8 cellular contexts compared by ENCODE assay signal in the genomic region with DNA sequence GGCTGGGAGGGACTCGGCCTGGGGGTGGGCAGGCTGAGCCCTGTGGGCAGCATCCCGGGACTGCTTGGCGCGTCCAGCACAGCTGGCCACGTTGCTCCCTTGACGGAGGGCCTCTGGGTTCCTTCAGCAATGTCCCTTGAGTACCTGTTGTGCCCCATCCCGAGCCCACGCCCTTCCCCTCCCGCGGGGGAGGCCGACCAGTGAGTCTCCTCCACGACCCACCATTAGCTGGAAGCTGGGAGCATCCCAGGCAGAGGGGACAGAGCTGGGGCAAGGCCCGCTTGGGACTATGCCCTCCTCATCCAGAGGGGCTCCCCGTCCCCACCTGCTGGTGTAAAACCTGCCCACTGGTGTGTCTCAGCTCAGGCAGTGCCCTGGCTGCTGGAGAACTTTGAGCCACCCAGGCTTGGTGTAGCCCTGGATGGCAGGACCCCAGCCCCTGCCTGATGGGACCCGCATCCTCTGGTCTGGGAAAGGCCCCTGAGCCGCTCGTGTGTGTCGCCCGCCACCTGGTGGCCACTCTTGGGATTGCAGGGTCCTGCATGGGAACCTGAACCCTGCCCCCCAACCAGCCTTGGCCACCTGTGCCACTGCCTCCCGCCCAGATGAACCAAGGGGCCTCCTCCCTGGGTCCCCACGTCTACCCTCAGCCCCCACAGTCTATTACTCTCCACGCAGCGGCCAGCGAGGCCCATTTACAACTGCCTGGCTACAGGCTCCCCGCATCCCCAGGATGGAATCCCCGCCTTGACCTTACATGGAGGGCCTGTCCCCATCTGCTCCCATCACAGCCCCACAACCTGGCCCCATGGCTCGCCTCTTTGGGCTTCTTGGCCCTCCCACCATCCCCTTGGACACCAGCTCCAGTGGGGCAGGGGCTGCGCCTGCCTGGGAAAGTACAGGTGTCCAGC. TPM values are rescaled to one million over a fixed set of nuclear protein-coding genes. Genes with fewer than 3 reads are reported as not detected.
DNase-seq lines count a peak whose midpoint lies in the region; ATAC-seq, FAIRE-seq and TF ChIP-seq lines count a peak whose summit lies in the region.

No MANE protein-coding gene starts in this region.

- H3K9me3 ChIP-seq in HAP-1 = no peaks in the 10 kb centered on the region
- H3K9me3 ChIP-seq in thoracic aorta = no peaks in the 10 kb centered on the region

- peak; percentile 95 for TF ChIP-seq CTCF in fibroblast of the aortic adventitia (IDR thresholded peaks at IDR 0.05; ENCODE audit: insufficient read depth, low read length)
- TF ChIP-seq CTCF in thoracic aorta (IDR thresholded peaks at IDR 0.05) = peak; percentile 98

- no peaks in the 10 kb centered on the region for H3K36me3 Mint-ChIP-seq in activated T-helper 17 cell treated with anti-CD3 and anti-CD28 coated beads, Interleukin-2, amount 50 U/mL, for 72 hours (ENCODE audit: low read depth)

- no peaks in the 10 kb centered on the region for H3K9me3 Mint-ChIP-seq in activated T-helper 17 cell treated with anti-CD3 and anti-CD28 coated beads, Interleukin-2, amount 50 U/mL, for 72 hours

- H3K27me3 ChIP-seq in HAP-1 (ENCODE audit: low read depth) (no peaks in the 10 kb centered on the region), thoracic aorta (replicated peaks; ENCODE audit: insufficient read depth) (no peaks in the 10 kb centered on the region)

- no peaks in the 10 kb centered on the region for H3K27me3 Mint-ChIP-seq in activated T-helper 17 cell treated with anti-CD3 and anti-CD28 coated beads, Interleukin-2, amount 50 U/mL, for 72 hours

- peak overlapping the region; percentile 50 for H3K27ac Mint-ChIP-seq in activated T-helper 17 cell treated with anti-CD3 and anti-CD28 coated beads, Interleukin-2, amount 50 U/mL, for 72 hours

- H3K4me1 ChIP-seq in HAP-1 (no peaks in the 10 kb centered on the region; the same call in 1 of the 2 replicates), thoracic aorta (ENCODE audit: control insufficient read depth in 1 of 2, low read depth in 2 of 2) (no peaks in the 10 kb centered on the region)

- peak; percentile 74 for ATAC-seq in activated T-helper 17 cell treated with anti-CD3 and anti-CD28 coated beads, Interleukin-2, amount 50 U/mL, for 72 hours (replicated peaks)
- ATAC-seq in thoracic aorta (ENCODE audit: insufficient number of reproducible peaks, low FRiP score, low read depth) (no peak), GM19324 (IDR thresholded peaks at IDR 0.05; ENCODE audit: low FRiP score, unreplicated experiment) (no peak)

- H3K27ac ChIP-seq in thoracic aorta = no peak overlapping the region

- H3K4me3 ChIP-seq in HAP-1 (no peak overlapping the region), fibroblast of the aortic adventitia (ENCODE audit: low read depth, low read length) (no peak overlapping the region), thoracic aorta (no peak overlapping the region)

- no peak for FAIRE-seq in RCC 7860 (lab: Jason Lieb, UNC)

- H3K4me1 Mint-ChIP-seq in activated T-helper 17 cell treated with anti-CD3 and anti-CD28 coated beads, Interleukin-2, amount 50 U/mL, for 72 hours = no peaks in the 10 kb centered on the region

- DNase-seq in Ammon's horn (ENCODE audit: low spot score) (peak; percentile 53), HAP-1 (ENCODE audit: low spot score in 2 of 2) (peak; percentile 17 to 92), RCC 7860 (ENCODE audit: low spot score) (peak; percentile 10), fibroblast of the aortic adventitia (ENCODE audit: low read depth) (peak; percentile 51), occipital lobe (lab: John Stamatoyannopoulos, UW) (peak; percentile 10), thoracic aorta (ENCODE audit: low spot score) (no peak)

- in situ Hi-C loops in HAP-1 (cut with MboI; ENCODE audit: low sequenced_read_pairs) = no loop called here

- no peaks in the 10 kb centered on the region for H3K36me3 ChIP-seq in HAP-1 (replicated peaks)
- H3K36me3 ChIP-seq in thoracic aorta = no peaks in the 10 kb centered on the region

- no peak overlapping the region for H3K4me3 Mint-ChIP-seq in activated T-helper 17 cell treated with anti-CD3 and anti-CD28 coated beads, Interleukin-2, amount 50 U/mL, for 72 hours

RNA-seq across cellular contexts. Expression of a gene that starts 16.6 kb away (rescaled TPM):
- 1 to 10 TPM in 1 of 2 donors, not detected in 1; 2.3 TPM for total RNA-seq in activated T-helper 17 cell treated with anti-CD3 and anti-CD28 coated beads, Interleukin-2, amount 50 U/mL, for 72 hours
- 0.41 TPM in 1 of 2 replicates, not detected in the other for total RNA-seq in fibroblast of the aortic adventitia (ENCODE audit: low replicate concordance)
- 1.4 TPM for total RNA-seq in occipital lobe
- 1 to 10 TPM; 1.2 to 4.0 TPM for total RNA-seq in thoracic aorta

RNA-seq across cellular contexts. Expression of a gene that starts 33.8 kb away (rescaled TPM):
- 10 to 100 TPM; 15.1 to 19.9 TPM for total RNA-seq in activated T-helper 17 cell treated with anti-CD3 and anti-CD28 coated beads, Interleukin-2, amount 50 U/mL, for 72 hours
- total RNA-seq in fibroblast of the aortic adventitia (ENCODE audit: low replicate concordance) = 1.8 and 8.2 TPM in 2 replicates
- total RNA-seq in occipital lobe = 13.6 TPM
- 10 to 100 TPM in 1 of 2 donors, 1 to 10 TPM in 1; 7.3 to 30.0 TPM for total RNA-seq in thoracic aorta
